Comparison of ENCODE assay signal across 1 cellular context in genomic region chr20:7893019-7893730, GRCh38.
A peak's percentile ranks its signal among the peaks of the same experiment; 100 is the strongest.
TF ChIP-seq lines count a peak whose summit lies in the region.

No MANE protein-coding gene starts in this region.

TF ChIP-seq in K562, 482 proteins besides CTCF, POLR2A, EP300 and RAD21 (continued from another document):
- no peak for TF ChIP-seq ZNF277 (CRISPR knock-in tag; IDR thresholded peaks at IDR 0.05; ENCODE audit: borderline replicate concordance)
- no peak for TF ChIP-seq HDGF (IDR thresholded peaks at IDR 0.05)
- TF ChIP-seq SNRNP70 (optimal IDR thresholded peaks at IDR 0.05; ENCODE audit: low read depth, low read length), result no peak
- TF ChIP-seq FIP1L1 (IDR thresholded peaks at IDR 0.05; ENCODE audit: low read depth, low read length, poor library complexity, severe bottlenecking), result no peak
- TF ChIP-seq PHF8 (IDR thresholded peaks at IDR 0.05; ENCODE audit: borderline replicate concordance, low read length), result no peak
- no peak for TF ChIP-seq ZBTB49 (CRISPR knock-in tag; IDR thresholded peaks at IDR 0.05; ENCODE audit: borderline replicate concordance)
- no peak for TF ChIP-seq ZNF655 (CRISPR knock-in tag; IDR thresholded peaks at IDR 0.05)
- no peak for TF ChIP-seq ZBTB5 (IDR thresholded peaks at IDR 0.05)
- TF ChIP-seq GATAD2A (IDR thresholded peaks at IDR 0.05), result no peak
- TF ChIP-seq RFX5 (IDR thresholded peaks at IDR 0.05; ENCODE audit: low read depth, low read length), result no peak
- no peak for TF ChIP-seq ZNF395 (CRISPR knock-in tag; IDR thresholded peaks at IDR 0.05)
- TF ChIP-seq GATA2 (CRISPR knock-in tag; IDR thresholded peaks at IDR 0.05), result no peak
- TF ChIP-seq ZNF282 (CRISPR knock-in tag; IDR thresholded peaks at IDR 0.05), result no peak
- TF ChIP-seq ATF1 (CRISPR knock-in tag; IDR thresholded peaks at IDR 0.05), result no peak
- no peak for TF ChIP-seq ATF1 (tag; IDR thresholded peaks at IDR 0.05)
- TF ChIP-seq CSDE1 (IDR thresholded peaks at IDR 0.05), result no peak
- TF ChIP-seq ARID1B (IDR thresholded peaks at IDR 0.05), result 0 out of 2 replicates have a peak, but pooled peaks have one; percentile 15
